ENCODE assay signal across 1 cellular context in the genomic region with DNA sequence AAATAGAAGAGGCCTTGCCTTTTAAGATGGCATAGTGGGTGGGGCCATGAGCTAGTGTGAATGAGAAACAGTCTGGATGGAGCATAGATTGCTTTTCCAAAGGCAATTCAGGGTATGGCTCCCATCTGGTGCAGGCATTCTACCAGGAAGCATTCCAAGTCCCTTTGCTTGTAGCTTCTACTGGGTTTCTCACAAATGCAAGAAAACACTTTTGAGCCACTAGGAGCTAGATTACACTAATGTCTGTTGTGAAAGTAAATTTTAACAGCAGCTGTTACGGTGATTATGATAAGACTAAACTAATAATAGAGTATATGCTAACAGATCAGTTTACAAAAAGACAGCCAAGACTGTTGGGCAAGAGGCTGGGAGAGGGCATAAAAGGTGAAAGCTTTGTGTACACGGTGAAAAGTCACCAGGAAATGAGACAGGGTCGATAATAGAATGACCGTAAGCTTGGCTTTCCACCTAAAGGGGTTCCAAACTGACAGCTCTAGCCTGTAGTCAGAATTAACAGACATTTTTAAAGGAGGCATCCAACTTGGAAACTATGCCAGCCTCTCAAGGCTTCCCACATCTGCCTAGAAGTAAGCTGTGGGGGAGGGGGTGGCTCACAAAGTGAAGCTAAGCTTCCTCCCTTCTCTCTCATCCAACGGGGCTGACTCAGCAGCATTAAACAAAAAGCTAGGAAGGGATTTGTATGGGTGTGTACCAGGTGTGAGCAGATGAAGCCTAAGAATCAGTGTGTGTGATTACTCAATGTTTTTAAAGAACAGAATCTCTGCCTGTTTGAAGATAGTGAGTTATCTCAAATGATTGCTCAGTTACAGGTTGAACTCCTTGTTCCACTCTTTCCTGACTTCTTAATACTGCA.
TF ChIP-seq lines count a peak whose summit lies in the region.

No MANE protein-coding gene starts in this region.

TF ChIP-seq in HepG2, 621 proteins besides CTCF, POLR2A, EP300 and RAD21 (continued from another document and continues in another):
- TF ChIP-seq ZNF703 (CRISPR knock-in tag; IDR thresholded peaks at IDR 0.05; ENCODE audit: borderline replicate concordance) (peak; percentile 99), SOX13 (IDR thresholded peaks at IDR 0.05) (peak; percentile 74), SOX13 (CRISPR knock-in tag; conservative IDR thresholded peaks at IDR 0.05 in 1 of 2, IDR thresholded peaks at IDR 0.05 in 1 of 2) (peak in 1 of 2 experiments; percentile 93; a peak in 2 of 4 replicates), TBX2 (CRISPR knock-in tag; IDR thresholded peaks at IDR 0.05; ENCODE audit: borderline replicate concordance) (peak; percentile 97), HES4 (CRISPR knock-in tag; IDR thresholded peaks at IDR 0.05; ENCODE audit: borderline replicate concordance) (no peak), HIVEP1 (CRISPR knock-in tag; IDR thresholded peaks at IDR 0.05) (no peak), SMARCC2 (IDR thresholded peaks at IDR 0.05) (no peak), SYNCRIP (IDR thresholded peaks at IDR 0.05; ENCODE audit: insufficient read depth, low read depth, low read length) (no peak), ZSCAN20 (CRISPR knock-in tag; IDR thresholded peaks at IDR 0.05; ENCODE audit: borderline replicate concordance) (no peak), KDM6A (CRISPR knock-in tag; IDR thresholded peaks at IDR 0.05; ENCODE audit: low read depth) (no peak), PHF5A (CRISPR knock-in tag; IDR thresholded peaks at IDR 0.05; ENCODE audit: low read depth, unreplicated experiment) (no peak), SIX4 (CRISPR knock-in tag; IDR thresholded peaks at IDR 0.05) (peak; percentile 97), ZFP62 (CRISPR knock-in tag; IDR thresholded peaks at IDR 0.05) (no peak), KLF15 (CRISPR knock-in tag; IDR thresholded peaks at IDR 0.05; ENCODE audit: borderline replicate concordance) (no peak), MYC (CRISPR knock-in tag; IDR thresholded peaks at IDR 0.05; ENCODE audit: borderline replicate concordance) (peak; percentile 28; the same call in 1 of the 2 replicates), IRX3 (CRISPR knock-in tag; IDR thresholded peaks at IDR 0.05; ENCODE audit: borderline replicate concordance, low read depth) (0 out of 2 replicates have a peak, but pooled peaks have one; percentile 13), ZNF317 (CRISPR knock-in tag; IDR thresholded peaks at IDR 0.05) (no peak)
- TF ChIP-seq, protein P1, sequence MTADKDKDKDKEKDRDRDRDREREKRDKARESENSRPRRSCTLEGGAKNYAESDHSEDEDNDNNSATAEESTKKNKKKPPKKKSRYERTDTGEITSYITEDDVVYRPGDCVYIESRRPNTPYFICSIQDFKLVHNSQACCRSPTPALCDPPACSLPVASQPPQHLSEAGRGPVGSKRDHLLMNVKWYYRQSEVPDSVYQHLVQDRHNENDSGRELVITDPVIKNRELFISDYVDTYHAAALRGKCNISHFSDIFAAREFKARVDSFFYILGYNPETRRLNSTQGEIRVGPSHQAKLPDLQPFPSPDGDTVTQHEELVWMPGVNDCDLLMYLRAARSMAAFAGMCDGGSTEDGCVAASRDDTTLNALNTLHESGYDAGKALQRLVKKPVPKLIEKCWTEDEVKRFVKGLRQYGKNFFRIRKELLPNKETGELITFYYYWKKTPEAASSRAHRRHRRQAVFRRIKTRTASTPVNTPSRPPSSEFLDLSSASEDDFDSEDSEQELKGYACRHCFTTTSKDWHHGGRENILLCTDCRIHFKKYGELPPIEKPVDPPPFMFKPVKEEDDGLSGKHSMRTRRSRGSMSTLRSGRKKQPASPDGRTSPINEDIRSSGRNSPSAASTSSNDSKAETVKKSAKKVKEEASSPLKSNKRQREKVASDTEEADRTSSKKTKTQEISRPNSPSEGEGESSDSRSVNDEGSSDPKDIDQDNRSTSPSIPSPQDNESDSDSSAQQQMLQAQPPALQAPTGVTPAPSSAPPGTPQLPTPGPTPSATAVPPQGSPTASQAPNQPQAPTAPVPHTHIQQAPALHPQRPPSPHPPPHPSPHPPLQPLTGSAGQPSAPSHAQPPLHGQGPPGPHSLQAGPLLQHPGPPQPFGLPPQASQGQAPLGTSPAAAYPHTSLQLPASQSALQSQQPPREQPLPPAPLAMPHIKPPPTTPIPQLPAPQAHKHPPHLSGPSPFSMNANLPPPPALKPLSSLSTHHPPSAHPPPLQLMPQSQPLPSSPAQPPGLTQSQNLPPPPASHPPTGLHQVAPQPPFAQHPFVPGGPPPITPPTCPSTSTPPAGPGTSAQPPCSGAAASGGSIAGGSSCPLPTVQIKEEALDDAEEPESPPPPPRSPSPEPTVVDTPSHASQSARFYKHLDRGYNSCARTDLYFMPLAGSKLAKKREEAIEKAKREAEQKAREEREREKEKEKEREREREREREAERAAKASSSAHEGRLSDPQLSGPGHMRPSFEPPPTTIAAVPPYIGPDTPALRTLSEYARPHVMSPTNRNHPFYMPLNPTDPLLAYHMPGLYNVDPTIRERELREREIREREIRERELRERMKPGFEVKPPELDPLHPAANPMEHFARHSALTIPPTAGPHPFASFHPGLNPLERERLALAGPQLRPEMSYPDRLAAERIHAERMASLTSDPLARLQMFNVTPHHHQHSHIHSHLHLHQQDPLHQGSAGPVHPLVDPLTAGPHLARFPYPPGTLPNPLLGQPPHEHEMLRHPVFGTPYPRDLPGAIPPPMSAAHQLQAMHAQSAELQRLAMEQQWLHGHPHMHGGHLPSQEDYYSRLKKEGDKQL (CRISPR knock-in tag; IDR thresholded peaks at IDR 0.05; ENCODE audit: low read depth) = peak; percentile 99
- TF ChIP-seq, protein P2, sequence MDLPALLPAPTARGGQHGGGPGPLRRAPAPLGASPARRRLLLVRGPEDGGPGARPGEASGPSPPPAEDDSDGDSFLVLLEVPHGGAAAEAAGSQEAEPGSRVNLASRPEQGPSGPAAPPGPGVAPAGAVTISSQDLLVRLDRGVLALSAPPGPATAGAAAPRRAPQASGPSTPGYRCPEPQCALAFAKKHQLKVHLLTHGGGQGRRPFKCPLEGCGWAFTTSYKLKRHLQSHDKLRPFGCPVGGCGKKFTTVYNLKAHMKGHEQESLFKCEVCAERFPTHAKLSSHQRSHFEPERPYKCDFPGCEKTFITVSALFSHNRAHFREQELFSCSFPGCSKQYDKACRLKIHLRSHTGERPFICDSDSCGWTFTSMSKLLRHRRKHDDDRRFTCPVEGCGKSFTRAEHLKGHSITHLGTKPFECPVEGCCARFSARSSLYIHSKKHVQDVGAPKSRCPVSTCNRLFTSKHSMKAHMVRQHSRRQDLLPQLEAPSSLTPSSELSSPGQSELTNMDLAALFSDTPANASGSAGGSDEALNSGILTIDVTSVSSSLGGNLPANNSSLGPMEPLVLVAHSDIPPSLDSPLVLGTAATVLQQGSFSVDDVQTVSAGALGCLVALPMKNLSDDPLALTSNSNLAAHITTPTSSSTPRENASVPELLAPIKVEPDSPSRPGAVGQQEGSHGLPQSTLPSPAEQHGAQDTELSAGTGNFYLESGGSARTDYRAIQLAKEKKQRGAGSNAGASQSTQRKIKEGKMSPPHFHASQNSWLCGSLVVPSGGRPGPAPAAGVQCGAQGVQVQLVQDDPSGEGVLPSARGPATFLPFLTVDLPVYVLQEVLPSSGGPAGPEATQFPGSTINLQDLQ (CRISPR knock-in tag; IDR thresholded peaks at IDR 0.05) = no peak
- TF ChIP-seq, protein P3, sequence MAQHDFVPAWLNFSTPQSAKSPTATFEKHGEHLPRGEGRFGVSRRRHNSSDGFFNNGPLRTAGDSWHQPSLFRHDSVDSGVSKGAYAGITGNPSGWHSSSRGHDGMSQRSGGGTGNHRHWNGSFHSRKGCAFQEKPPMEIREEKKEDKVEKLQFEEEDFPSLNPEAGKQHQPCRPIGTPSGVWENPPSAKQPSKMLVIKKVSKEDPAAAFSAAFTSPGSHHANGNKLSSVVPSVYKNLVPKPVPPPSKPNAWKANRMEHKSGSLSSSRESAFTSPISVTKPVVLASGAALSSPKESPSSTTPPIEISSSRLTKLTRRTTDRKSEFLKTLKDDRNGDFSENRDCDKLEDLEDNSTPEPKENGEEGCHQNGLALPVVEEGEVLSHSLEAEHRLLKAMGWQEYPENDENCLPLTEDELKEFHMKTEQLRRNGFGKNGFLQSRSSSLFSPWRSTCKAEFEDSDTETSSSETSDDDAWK (CRISPR knock-in tag; IDR thresholded peaks at IDR 0.05) = no peak
- TF ChIP-seq, protein P4, sequence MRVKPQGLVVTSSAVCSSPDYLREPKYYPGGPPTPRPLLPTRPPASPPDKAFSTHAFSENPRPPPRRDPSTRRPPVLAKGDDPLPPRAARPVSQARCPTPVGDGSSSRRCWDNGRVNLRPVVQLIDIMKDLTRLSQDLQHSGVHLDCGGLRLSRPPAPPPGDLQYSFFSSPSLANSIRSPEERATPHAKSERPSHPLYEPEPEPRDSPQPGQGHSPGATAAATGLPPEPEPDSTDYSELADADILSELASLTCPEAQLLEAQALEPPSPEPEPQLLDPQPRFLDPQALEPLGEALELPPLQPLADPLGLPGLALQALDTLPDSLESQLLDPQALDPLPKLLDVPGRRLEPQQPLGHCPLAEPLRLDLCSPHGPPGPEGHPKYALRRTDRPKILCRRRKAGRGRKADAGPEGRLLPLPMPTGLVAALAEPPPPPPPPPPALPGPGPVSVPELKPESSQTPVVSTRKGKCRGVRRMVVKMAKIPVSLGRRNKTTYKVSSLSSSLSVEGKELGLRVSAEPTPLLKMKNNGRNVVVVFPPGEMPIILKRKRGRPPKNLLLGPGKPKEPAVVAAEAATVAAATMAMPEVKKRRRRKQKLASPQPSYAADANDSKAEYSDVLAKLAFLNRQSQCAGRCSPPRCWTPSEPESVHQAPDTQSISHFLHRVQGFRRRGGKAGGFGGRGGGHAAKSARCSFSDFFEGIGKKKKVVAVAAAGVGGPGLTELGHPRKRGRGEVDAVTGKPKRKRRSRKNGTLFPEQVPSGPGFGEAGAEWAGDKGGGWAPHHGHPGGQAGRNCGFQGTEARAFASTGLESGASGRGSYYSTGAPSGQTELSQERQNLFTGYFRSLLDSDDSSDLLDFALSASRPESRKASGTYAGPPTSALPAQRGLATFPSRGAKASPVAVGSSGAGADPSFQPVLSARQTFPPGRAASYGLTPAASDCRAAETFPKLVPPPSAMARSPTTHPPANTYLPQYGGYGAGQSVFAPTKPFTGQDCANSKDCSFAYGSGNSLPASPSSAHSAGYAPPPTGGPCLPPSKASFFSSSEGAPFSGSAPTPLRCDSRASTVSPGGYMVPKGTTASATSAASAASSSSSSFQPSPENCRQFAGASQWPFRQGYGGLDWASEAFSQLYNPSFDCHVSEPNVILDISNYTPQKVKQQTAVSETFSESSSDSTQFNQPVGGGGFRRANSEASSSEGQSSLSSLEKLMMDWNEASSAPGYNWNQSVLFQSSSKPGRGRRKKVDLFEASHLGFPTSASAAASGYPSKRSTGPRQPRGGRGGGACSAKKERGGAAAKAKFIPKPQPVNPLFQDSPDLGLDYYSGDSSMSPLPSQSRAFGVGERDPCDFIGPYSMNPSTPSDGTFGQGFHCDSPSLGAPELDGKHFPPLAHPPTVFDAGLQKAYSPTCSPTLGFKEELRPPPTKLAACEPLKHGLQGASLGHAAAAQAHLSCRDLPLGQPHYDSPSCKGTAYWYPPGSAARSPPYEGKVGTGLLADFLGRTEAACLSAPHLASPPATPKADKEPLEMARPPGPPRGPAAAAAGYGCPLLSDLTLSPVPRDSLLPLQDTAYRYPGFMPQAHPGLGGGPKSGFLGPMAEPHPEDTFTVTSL (CRISPR knock-in tag; IDR thresholded peaks at IDR 0.05; ENCODE audit: borderline replicate concordance) = peak; percentile 95; the same call in 1 of the 2 replicates
- TF ChIP-seq, protein P5, sequence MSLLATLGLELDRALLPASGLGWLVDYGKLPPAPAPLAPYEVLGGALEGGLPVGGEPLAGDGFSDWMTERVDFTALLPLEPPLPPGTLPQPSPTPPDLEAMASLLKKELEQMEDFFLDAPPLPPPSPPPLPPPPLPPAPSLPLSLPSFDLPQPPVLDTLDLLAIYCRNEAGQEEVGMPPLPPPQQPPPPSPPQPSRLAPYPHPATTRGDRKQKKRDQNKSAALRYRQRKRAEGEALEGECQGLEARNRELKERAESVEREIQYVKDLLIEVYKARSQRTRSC (CRISPR knock-in tag; IDR thresholded peaks at IDR 0.05; ENCODE audit: low read depth) = no peak
- TF ChIP-seq, protein P6, sequence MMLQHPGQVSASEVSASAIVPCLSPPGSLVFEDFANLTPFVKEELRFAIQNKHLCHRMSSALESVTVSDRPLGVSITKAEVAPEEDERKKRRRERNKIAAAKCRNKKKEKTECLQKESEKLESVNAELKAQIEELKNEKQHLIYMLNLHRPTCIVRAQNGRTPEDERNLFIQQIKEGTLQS (CRISPR knock-in tag; IDR thresholded peaks at IDR 0.05) = no peak
- TF ChIP-seq, protein P7, sequence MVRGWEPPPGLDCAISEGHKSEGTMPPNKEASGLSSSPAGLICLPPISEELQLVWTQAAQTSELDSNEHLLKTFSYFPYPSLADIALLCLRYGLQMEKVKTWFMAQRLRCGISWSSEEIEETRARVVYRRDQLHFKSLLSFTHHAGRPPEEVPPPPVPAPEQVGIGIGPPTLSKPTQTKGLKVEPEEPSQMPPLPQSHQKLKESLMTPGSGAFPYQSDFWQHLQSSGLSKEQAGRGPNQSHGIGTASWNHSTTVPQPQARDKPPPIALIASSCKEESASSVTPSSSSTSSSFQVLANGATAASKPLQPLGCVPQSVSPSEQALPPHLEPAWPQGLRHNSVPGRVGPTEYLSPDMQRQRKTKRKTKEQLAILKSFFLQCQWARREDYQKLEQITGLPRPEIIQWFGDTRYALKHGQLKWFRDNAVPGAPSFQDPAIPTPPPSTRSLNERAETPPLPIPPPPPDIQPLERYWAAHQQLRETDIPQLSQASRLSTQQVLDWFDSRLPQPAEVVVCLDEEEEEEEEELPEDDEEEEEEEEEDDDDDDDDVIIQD (CRISPR knock-in tag; IDR thresholded peaks at IDR 0.05; ENCODE audit: low read depth) = peak; percentile 66; the same call in 1 of the 2 replicates
- TF ChIP-seq, protein P8, sequence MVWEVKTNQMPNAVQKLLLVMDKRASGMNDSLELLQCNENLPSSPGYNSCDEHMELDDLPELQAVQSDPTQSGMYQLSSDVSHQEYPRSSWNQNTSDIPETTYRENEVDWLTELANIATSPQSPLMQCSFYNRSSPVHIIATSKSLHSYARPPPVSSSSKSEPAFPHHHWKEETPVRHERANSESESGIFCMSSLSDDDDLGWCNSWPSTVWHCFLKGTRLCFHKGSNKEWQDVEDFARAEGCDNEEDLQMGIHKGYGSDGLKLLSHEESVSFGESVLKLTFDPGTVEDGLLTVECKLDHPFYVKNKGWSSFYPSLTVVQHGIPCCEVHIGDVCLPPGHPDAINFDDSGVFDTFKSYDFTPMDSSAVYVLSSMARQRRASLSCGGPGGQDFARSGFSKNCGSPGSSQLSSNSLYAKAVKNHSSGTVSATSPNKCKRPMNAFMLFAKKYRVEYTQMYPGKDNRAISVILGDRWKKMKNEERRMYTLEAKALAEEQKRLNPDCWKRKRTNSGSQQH (CRISPR knock-in tag; IDR thresholded peaks at IDR 0.05; ENCODE audit: low read depth) = no peak
- TF ChIP-seq, protein P9, sequence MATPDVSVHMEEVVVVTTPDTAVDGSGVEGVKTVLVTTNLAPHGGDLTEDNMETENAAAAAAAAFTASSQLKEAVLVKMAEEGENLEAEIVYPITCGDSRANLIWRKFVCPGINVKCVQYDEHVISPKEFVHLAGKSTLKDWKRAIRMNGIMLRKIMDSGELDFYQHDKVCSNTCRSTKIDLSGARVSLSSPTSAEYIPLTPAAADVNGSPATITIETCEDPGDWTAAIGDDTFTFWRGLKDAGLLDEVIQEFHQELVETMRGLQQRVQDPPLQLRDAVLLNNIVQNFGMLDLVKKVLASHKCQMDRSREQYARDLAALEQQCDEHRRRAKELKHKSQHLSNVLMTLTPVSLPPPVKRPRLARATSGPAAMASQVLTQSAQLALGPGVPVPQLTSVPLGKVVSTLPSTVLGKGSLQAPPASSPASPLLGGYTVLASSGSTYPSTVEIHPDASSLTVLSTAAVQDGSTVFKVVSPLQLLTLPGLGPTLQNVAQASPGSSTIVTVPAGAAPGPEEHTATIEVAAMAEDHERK (CRISPR knock-in tag; IDR thresholded peaks at IDR 0.05; ENCODE audit: low read depth) = no peak
